ENCODE assay signal across 29 cellular contexts in genomic region chr22:33005476-33005875, GRCh38. TPM values are rescaled to one million over a fixed set of nuclear protein-coding genes. Genes with fewer than 3 reads are reported as not detected.
DNase-seq lines count a peak whose midpoint lies in the region; ATAC-seq, FAIRE-seq and TF ChIP-seq lines count a peak whose summit lies in the region.
"Had no signal": no experiment of that assay in that cellular context is flagged by ENCODE, and none has a peak within 500 bp of the region (broad histone marks: within the 10 kb centered on the region; RNA-seq: fewer than 3 reads in every experiment).

No MANE protein-coding gene starts in this region.

- no peaks in the 10 kb centered on the region for H3K79me1 ChIP-seq in mesendoderm (ENCODE audit: low read length)

- no peak overlapping the region for H3K56ac ChIP-seq in mesendoderm (ENCODE audit: low read length)

- H3K9ac ChIP-seq in mesendoderm (ENCODE audit: low read length): no peak overlapping the region
- H3K9ac ChIP-seq: BLaER1 had no signal

- H3K27me3 ChIP-seq in left ventricle myocardium inferior (ENCODE audit: low read depth) (peaks cover 5% of the 10 kb centered on the region), mesendoderm (ENCODE audit: insufficient read depth, low read length, poor library complexity) (no peaks in the 10 kb centered on the region), spleen (replicated peaks in 1 of 7) (no peaks in the 10 kb centered on the region), SJCRH30 (no peaks in the 10 kb centered on the region)
- H3K27me3 ChIP-seq: BLaER1 had no signal

- no peak overlapping the region for H3K4me2 ChIP-seq in mesendoderm (ENCODE audit: low read length)
- H3K4me2 ChIP-seq: BLaER1 had no signal

- no CpG with 5 or more reads among the region's 2 CpGs for WGBS in mesendoderm (ENCODE audit: extremely low coverage, insufficient coverage, low lambda C conversion rate)
- WGBS in spleen, 5 donors: 77 to 91% (median 80%) methylated on average over 2 of the region's 2 CpGs

- H3K4me3 ChIP-seq in left ventricle myocardium inferior (no peak overlapping the region), mesendoderm (ENCODE audit: low read length) (no peak overlapping the region), spleen (no peak overlapping the region), SJCRH30 (no peak overlapping the region)
- H3K4me3 ChIP-seq: BLaER1, GM12878 had no signal

- no peak for TF ChIP-seq CTCF in left ventricle myocardium inferior (IDR thresholded peaks at IDR 0.05; ENCODE audit: borderline replicate concordance)
- no peak for TF ChIP-seq CTCF in spleen (IDR thresholded peaks at IDR 0.05 in 8 of 11, conservative IDR thresholded peaks at IDR 0.05 in 3 of 11)

- H4K8ac ChIP-seq in mesendoderm (ENCODE audit: low read depth, low read length): no peak overlapping the region

- H2AK5ac ChIP-seq in mesendoderm (ENCODE audit: low read length): no peak overlapping the region

- H3K79me2 ChIP-seq in mesendoderm (ENCODE audit: control insufficient read depth, insufficient read depth, low read length): no peaks in the 10 kb centered on the region

- H4K5ac ChIP-seq in mesendoderm (ENCODE audit: low read length): no peak overlapping the region

- H3K23ac ChIP-seq in mesendoderm (ENCODE audit: low read length): no peak overlapping the region

- H2BK15ac ChIP-seq in mesendoderm (replicated peaks; ENCODE audit: low read depth): no peak overlapping the region

- no peaks in the 10 kb centered on the region for H3K9me3 ChIP-seq in left ventricle myocardium inferior (replicated peaks)
- peaks cover 0 to 14% (median 10%) of the 10 kb centered on the region in 8 donors for H3K9me3 ChIP-seq in spleen
- no peaks in the 10 kb centered on the region for H3K9me3 ChIP-seq in SJCRH30 (replicated peaks)
- H3K9me3 ChIP-seq: BE2C had no signal

- no peak for FAIRE-seq in GM12891 (lab: Jason Lieb, UNC)
- FAIRE-seq: A204.1, GM12878, GM19239 had no signal

- TF ChIP-seq POLR2A in spleen (IDR thresholded peaks at IDR 0.05) (no peak), GM12891 (IDR thresholded peaks at IDR 0.05; ENCODE audit: low read depth, low read length) (no peak)

- H2BK5ac ChIP-seq in mesendoderm (ENCODE audit: low read length): no peak overlapping the region

- no peak for ATAC-seq in left lobe of liver
- ATAC-seq: GM12878 had no signal

- intact Hi-C loops in cardiac septum (cut with DNase I) (no loop called here), left ventricle myocardium inferior (cut with micrococcal nuclease) (no loop called here), spleen (cut with DNase I; ENCODE audit: low total_unique reads) (loop anchor here (10.0 kb wide), 1 partner anchor 351 kb away; no protein-coding TSS in a partner anchor)

- H3K4ac ChIP-seq in mesendoderm (ENCODE audit: low read depth, low read length): peak overlapping the region; percentile 44

- DNase-seq in cardiac septum (ENCODE audit: low spot score) (peak; percentile 29), left ventricle myocardium inferior (no peak), left lobe of liver (ENCODE audit: low spot score) (peak; percentile 14), mesendoderm (no peak), spleen (peak; percentile 20), GM12891 (ENCODE audit: insufficient read length, low spot score) (no peak), SJCRH30 (no peak)
- DNase-seq: 8988T; ACHN; BE2C; C1 segment of cervical spinal cord; CD4-positive, alpha-beta memory T cell; CD4-positive, CD25-positive, alpha-beta regulatory T cell; CD8-positive, alpha-beta memory T cell; COR-L47; DMS 273 treated with DMSO at 0.1 percent for 48 hours; DMS153; DMS53; DMS79; DND-41; EL; GDM1 had no signal

- no peak overlapping the region for H2BK120ac ChIP-seq in mesendoderm (ENCODE audit: low read depth, low read length)

- no peaks in the 10 kb centered on the region for H3K36me3 ChIP-seq in left ventricle myocardium inferior
- peaks cover 2% of the 10 kb centered on the region for H3K36me3 ChIP-seq in mesendoderm (ENCODE audit: control insufficient read depth, insufficient read depth, low read length)
- H3K36me3 ChIP-seq in spleen: no peaks in the 10 kb centered on the region
- H3K36me3 ChIP-seq in SJCRH30: no peaks in the 10 kb centered on the region; the same call in 1 of the 2 replicates
- H3K36me3 ChIP-seq: BE2C, BLaER1 had no signal

- H3K4me1 ChIP-seq in left ventricle myocardium inferior: peaks cover 3% of the 10 kb centered on the region
- no peaks in the 10 kb centered on the region for H3K4me1 ChIP-seq in mesendoderm (ENCODE audit: control insufficient read depth, low read depth, low read length)
- H3K4me1 ChIP-seq in spleen: peaks cover 0 to 6% (median 0%) of the 10 kb centered on the region in 6 donors
- peaks cover 2% of the 10 kb centered on the region for H3K4me1 ChIP-seq in SJCRH30
- H3K4me1 ChIP-seq: BE2C had no signal

- no peak overlapping the region for H3K18ac ChIP-seq in mesendoderm (ENCODE audit: low read length)

- no peak overlapping the region for H3K27ac ChIP-seq in left ventricle myocardium inferior (replicated peaks)
- no peak overlapping the region for H3K27ac ChIP-seq in mesendoderm (ENCODE audit: low read depth, low read length)
- H3K27ac ChIP-seq in spleen: no peak overlapping the region
- H3K27ac ChIP-seq in SJCRH30: no peak overlapping the region
- H3K27ac ChIP-seq: BLaER1 had no signal

TF ChIP-seq in GM12891, 5 proteins besides CTCF, POLR2A, EP300 and RAD21:
- TF ChIP-seq TAF1 (IDR thresholded peaks at IDR 0.05; ENCODE audit: low read depth, low read length) (no peak), POU2F2 (IDR thresholded peaks at IDR 0.05; ENCODE audit: low read depth, low read length) (no peak), SPI1 (IDR thresholded peaks at IDR 0.05; ENCODE audit: low read depth, low read length) (no peak), PAX5 (IDR thresholded peaks at IDR 0.05; ENCODE audit: insufficient read depth, low read length, severe bottlenecking) (no peak), POLR2AphosphoS5 (IDR thresholded peaks at IDR 0.05; ENCODE audit: low read depth, low read length) (no peak)

RNA-seq across cellular contexts. Expression of gene SYN3, which starts 52.7 kb away (rescaled TPM):
- total RNA-seq in cardiac septum: 0.81 TPM
- total RNA-seq in left ventricle myocardium inferior: 0.14 TPM
- 0.75 TPM for total RNA-seq in left lobe of liver
- 2.6 TPM for polyA plus RNA-seq in mesendoderm (2013, experiment 1 of 2)
- polyA plus RNA-seq in mesendoderm (2013, experiment 2 of 2): 3.0 TPM
- total RNA-seq in spleen: 1 to 10 TPM; 1.0 to 8.4 (median 2.9) TPM
- polyA plus RNA-seq in spleen: 1 to 10 TPM in 1 of 3 donors, under 1 TPM in 2; 0.65 to 3.6 (median 0.96) TPM
- polyA plus RNA-seq in GM12891 (2012; ENCODE audit: low read depth, missing spikeins): not detected
- total RNA-seq in SJCRH30 (2014; rRNA removed; shearing (Covaris generic)): 0.12 and 0.18 TPM in 2 replicates
- total RNA-seq: CD4-positive, alpha-beta memory T cell; CD4-positive, CD25-positive, alpha-beta regulatory T cell; CD8-positive, alpha-beta memory T cell; G401; GM12878 had no signal
- polyA plus RNA-seq: AG04450; CD14-positive monocyte; CD4-positive, alpha-beta memory T cell; CD4-positive, CD25-positive, alpha-beta regulatory T cell; CD8-positive, alpha-beta memory T cell; GM12878 had no signal

Comparison
In these comparisons a context has a peak if more than half of its experiments do, and no peak if none do; other contexts are left out.
1. DNase-seq: peak in cardiac septum (single experiment), left lobe of liver (single experiment) and spleen (single experiment); none in left ventricle myocardium inferior (single experiment), mesendoderm (single experiment), GM12891 (single experiment) and SJCRH30 (0 of 2).